23 cellular contexts compared by ENCODE assay signal in the genomic region with DNA sequence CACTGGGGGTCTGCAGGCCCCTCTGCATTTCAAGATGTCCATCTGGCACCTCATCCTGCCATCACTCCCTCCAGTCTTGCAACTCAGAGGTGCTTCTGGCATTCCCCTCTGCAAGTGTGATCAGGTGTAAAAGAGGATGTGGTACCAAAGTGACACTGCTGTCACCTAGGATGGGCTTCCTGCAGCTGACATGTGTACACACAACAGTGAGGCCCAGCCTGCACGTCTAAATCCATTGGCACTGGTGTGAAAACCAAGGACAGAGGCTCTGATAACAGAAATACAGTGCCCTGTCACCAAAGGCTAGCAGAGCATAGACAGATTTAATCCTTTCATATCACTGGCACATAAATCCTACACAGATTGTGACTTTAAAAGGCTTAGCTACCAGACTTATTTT.
A peak's percentile ranks its signal among the peaks of the same experiment; 100 is the strongest.
DNase-seq lines count a peak whose midpoint lies in the region; ATAC-seq, FAIRE-seq and TF ChIP-seq lines count a peak whose summit lies in the region.
"Had no signal": no experiment of that assay in that cellular context is flagged by ENCODE, and none has a peak within 500 bp of the region (broad histone marks: within the 10 kb centered on the region; RNA-seq: fewer than 3 reads in every experiment).

No MANE protein-coding gene starts in this region.

- ATAC-seq in natural killer cell (peak; percentile 41 to 67 (median 50)), HG02870 (IDR thresholded peaks at IDR 0.05; ENCODE audit: unreplicated experiment) (peak; percentile 67), left lung (no peak)
- no peak for ATAC-seq in natural killer cell treated with Interleukin-12 subunit alpha and Interleukin-12 subunit beta and Interleukin-15 and Interleukin-18, amount 100 ng/mL, for 72 hours
- ATAC-seq in effector memory CD8-positive, alpha-beta T cell (replicated peaks), result no peak
- ATAC-seq: activated CD4-positive, CD25-positive, alpha-beta regulatory T cell treated with anti-CD3 and anti-CD28 coated beads, Interleukin-2, amount 50 U/mL, for 24 hours; activated CD8-positive, alpha-beta memory T cell treated with anti-CD3 and anti-CD28 coated beads, Interleukin-2, amount 10 ng/mL, durations not matched to agents 7 days and 5 days had no signal

- H3K9me3 ChIP-seq in left lung, result no peaks in the 10 kb centered on the region
- H3K9me3 ChIP-seq: breast epithelium, uterus had no signal

- H3K4me1 Mint-ChIP-seq in natural killer cell, result peaks cover 6% of the 10 kb centered on the region in 2 donors
- H3K4me1 Mint-ChIP-seq in natural killer cell treated with Interleukin-12 subunit alpha and Interleukin-12 subunit beta and Interleukin-15 and Interleukin-18, amount 100 ng/mL, for 72 hours (ENCODE audit: low read depth in 2 of 2), result peaks cover 5 to 7% of the 10 kb centered on the region in 2 donors
- H3K4me1 Mint-ChIP-seq in effector memory CD8-positive, alpha-beta T cell (ENCODE audit: low read depth in 2 of 2), result peaks cover 0 to 7% of the 10 kb centered on the region in 2 donors
- H3K4me1 Mint-ChIP-seq: activated naive CD4-positive, alpha-beta T cell treated with anti-CD3 and anti-CD28 coated beads, Interleukin-2, amount 10 ng/mL, durations not matched to agents 7 days and 5 days had no signal

- H3K4me3 Mint-ChIP-seq in natural killer cell, result no peak overlapping the region
- H3K4me3 Mint-ChIP-seq in natural killer cell treated with Interleukin-12 subunit alpha and Interleukin-12 subunit beta and Interleukin-15 and Interleukin-18, amount 100 ng/mL, for 72 hours, result no peak overlapping the region
- no peak overlapping the region for H3K4me3 Mint-ChIP-seq in effector memory CD8-positive, alpha-beta T cell
- H3K4me3 Mint-ChIP-seq: activated CD8-positive, alpha-beta memory T cell treated with anti-CD3 and anti-CD28 coated beads, Interleukin-2, amount 10 ng/mL, durations not matched to agents 7 days and 5 days; activated naive CD4-positive, alpha-beta T cell treated with anti-CD3 and anti-CD28 coated beads, Interleukin-2, amount 10 ng/mL, durations not matched to agents 7 days and 5 days; CD8-positive, alpha-beta memory T cell; stimulated activated naive CD8-positive, alpha-beta T cell treated with anti-CD3 and anti-CD28 coated beads, Interleukin-15, Interleukin-2, amounts not matched to agents 100 ng/mL and 50 ng/mL, for 24 hours had no signal

- CTCF ChIA-PET in HEK293T (lab: Yijun Ruan, JAX), result no interaction called here

- no peaks in the 10 kb centered on the region for H3K4me1 ChIP-seq in left lung
- H3K4me1 ChIP-seq: breast epithelium, uterus had no signal

- TF ChIP-seq CTCF in natural killer cell (IDR thresholded peaks at IDR 0.05) (no peak), bronchial epithelial cell (IDR thresholded peaks at IDR 0.05; ENCODE audit: insufficient read depth, low read length, severe bottlenecking) (no peak), left lung (IDR thresholded peaks at IDR 0.05) (no peak)

- FAIRE-seq in bronchial epithelial cell (lab: Jason Lieb, UNC), result peak; percentile 28
- FAIRE-seq: GM12892 had no signal

- no peaks in the 10 kb centered on the region for H3K27me3 ChIP-seq in bronchial epithelial cell (ENCODE audit: control insufficient read depth, insufficient read depth, low read length)
- H3K27me3 ChIP-seq in left lung, result no peaks in the 10 kb centered on the region
- H3K27me3 ChIP-seq: breast epithelium, hepatocyte, uterus had no signal

- H3K36me3 ChIP-seq in bronchial epithelial cell (ENCODE audit: control insufficient read depth, insufficient read depth, low read length) (no peaks in the 10 kb centered on the region), left lung (no peaks in the 10 kb centered on the region)
- H3K36me3 ChIP-seq: breast epithelium, uterus had no signal

- no peak overlapping the region for H3K27ac ChIP-seq in left lung
- H3K27ac ChIP-seq: breast epithelium, hepatocyte, RWPE1, uterus had no signal

- POLR2A ChIA-PET in HEK293T (lab: Yijun Ruan, JAX), result no interaction called here

- intact Hi-C loops in natural killer cell (cut with micrococcal nuclease), result no loop called here
- intact Hi-C loops in posterior vena cava (cut with DNase I), result no loop called here
- intact Hi-C loops in left lung (cut with DNase I), result no loop called here

- peaks cover 2 to 26% of the 10 kb centered on the region in 2 donors for H3K27me3 Mint-ChIP-seq in natural killer cell (ENCODE audit: low read depth in 2 of 2)
- peaks cover 10 to 31% of the 10 kb centered on the region in 2 donors for H3K27me3 Mint-ChIP-seq in natural killer cell treated with Interleukin-12 subunit alpha and Interleukin-12 subunit beta and Interleukin-15 and Interleukin-18, amount 100 ng/mL, for 72 hours
- H3K27me3 Mint-ChIP-seq in effector memory CD8-positive, alpha-beta T cell, result peaks cover 36 to 60% of the 10 kb centered on the region in 2 donors

- no peaks in the 10 kb centered on the region for H3K9me3 Mint-ChIP-seq in natural killer cell
- H3K9me3 Mint-ChIP-seq in natural killer cell treated with Interleukin-12 subunit alpha and Interleukin-12 subunit beta and Interleukin-15 and Interleukin-18, amount 100 ng/mL, for 72 hours, result no peaks in the 10 kb centered on the region
- no peaks in the 10 kb centered on the region for H3K9me3 Mint-ChIP-seq in effector memory CD8-positive, alpha-beta T cell
- H3K9me3 Mint-ChIP-seq: activated naive CD4-positive, alpha-beta T cell treated with anti-CD3 and anti-CD28 coated beads, Interleukin-2, amount 10 ng/mL, durations not matched to agents 7 days and 5 days; stimulated activated naive CD8-positive, alpha-beta T cell treated with anti-CD3 and anti-CD28 coated beads, Interleukin-15, Interleukin-2, amounts not matched to agents 100 ng/mL and 50 ng/mL, for 24 hours had no signal

- no peak for DNase-seq in natural killer cell
- DNase-seq in natural killer cell treated with Interleukin-12 subunit alpha and Interleukin-12 subunit beta and Interleukin-15 and Interleukin-18, amount 100 ng/mL, for 72 hours (ENCODE audit: low spot score), result no peak
- no peak for DNase-seq in bronchial epithelial cell (ENCODE audit: low read depth)
- DNase-seq in posterior vena cava (ENCODE audit: low spot score), result no peak
- no peak for DNase-seq in effector memory CD8-positive, alpha-beta T cell
- no peak for DNase-seq in HEK293T (ENCODE audit: extremely low spot score)
- no peak for DNase-seq in left lung
- DNase-seq: activated CD8-positive, alpha-beta memory T cell treated with anti-CD3 and anti-CD28 coated beads, Interleukin-2, amount 10 ng/mL, durations not matched to agents 7 days and 5 days; activated naive CD4-positive, alpha-beta T cell treated with anti-CD3 and anti-CD28 coated beads, Interleukin-2, amount 10 ng/mL, durations not matched to agents 7 days and 5 days; CD8-positive, alpha-beta memory T cell; IMR-90; kidney glomerular epithelial cell; NCI-H2081 treated with DMSO at 0.1 percent for 48 hours; NCI-H748 treated with DMSO at 0.1 percent for 48 hours; uterus had no signal

- H3K4me3 ChIP-seq in bronchial epithelial cell (ENCODE audit: low read depth, low read length) (no peak overlapping the region), left lung (no peak overlapping the region)
- H3K4me3 ChIP-seq: breast epithelium, hepatocyte, uterus had no signal

- no peaks in the 10 kb centered on the region for H3K36me3 Mint-ChIP-seq in natural killer cell
- no peaks in the 10 kb centered on the region for H3K36me3 Mint-ChIP-seq in natural killer cell treated with Interleukin-12 subunit alpha and Interleukin-12 subunit beta and Interleukin-15 and Interleukin-18, amount 100 ng/mL, for 72 hours
- H3K36me3 Mint-ChIP-seq in effector memory CD8-positive, alpha-beta T cell (ENCODE audit: insufficient read depth), result no peaks in the 10 kb centered on the region
- H3K36me3 Mint-ChIP-seq: activated CD8-positive, alpha-beta memory T cell treated with anti-CD3 and anti-CD28 coated beads, Interleukin-2, amount 10 ng/mL, durations not matched to agents 7 days and 5 days; activated naive CD4-positive, alpha-beta T cell treated with anti-CD3 and anti-CD28 coated beads, Interleukin-2, amount 10 ng/mL, durations not matched to agents 7 days and 5 days had no signal

- no peak overlapping the region for H3K27ac Mint-ChIP-seq in natural killer cell
- H3K27ac Mint-ChIP-seq in natural killer cell treated with Interleukin-12 subunit alpha and Interleukin-12 subunit beta and Interleukin-15 and Interleukin-18, amount 100 ng/mL, for 72 hours, result no peak overlapping the region
- peak overlapping the region in 1 of 2 donors; percentile 7 for H3K27ac Mint-ChIP-seq in effector memory CD8-positive, alpha-beta T cell
- H3K27ac Mint-ChIP-seq: activated CD8-positive, alpha-beta memory T cell treated with anti-CD3 and anti-CD28 coated beads, Interleukin-2, amount 10 ng/mL, durations not matched to agents 7 days and 5 days; activated naive CD4-positive, alpha-beta T cell treated with anti-CD3 and anti-CD28 coated beads, Interleukin-2, amount 10 ng/mL, durations not matched to agents 7 days and 5 days; progenitor cell of endocrine pancreas; stimulated activated naive CD8-positive, alpha-beta T cell treated with anti-CD3 and anti-CD28 coated beads, Interleukin-15, Interleukin-2, amounts not matched to agents 100 ng/mL and 50 ng/mL, for 24 hours had no signal

TF ChIP-seq in HEK293T, 16 proteins besides CTCF, POLR2A, EP300 and RAD21:
- TF ChIP-seq SP1 (IDR thresholded peaks at IDR 0.05) (no peak), ARNT (IDR thresholded peaks at IDR 0.05) (no peak), L3MBTL2 (conservative IDR thresholded peaks at IDR 0.05) (no peak)
- TF ChIP-seq, protein P1, sequence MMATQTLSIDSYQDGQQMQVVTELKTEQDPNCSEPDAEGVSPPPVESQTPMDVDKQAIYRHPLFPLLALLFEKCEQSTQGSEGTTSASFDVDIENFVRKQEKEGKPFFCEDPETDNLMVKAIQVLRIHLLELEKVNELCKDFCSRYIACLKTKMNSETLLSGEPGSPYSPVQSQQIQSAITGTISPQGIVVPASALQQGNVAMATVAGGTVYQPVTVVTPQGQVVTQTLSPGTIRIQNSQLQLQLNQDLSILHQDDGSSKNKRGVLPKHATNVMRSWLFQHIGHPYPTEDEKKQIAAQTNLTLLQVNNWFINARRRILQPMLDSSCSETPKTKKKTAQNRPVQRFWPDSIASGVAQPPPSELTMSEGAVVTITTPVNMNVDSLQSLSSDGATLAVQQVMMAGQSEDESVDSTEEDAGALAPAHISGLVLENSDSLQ (IDR thresholded peaks at IDR 0.05), result no peak
TF ChIP-seq in HEK293T: peak in this region for 0.

Comparison
In these comparisons a context has a peak if more than half of its experiments do, and no peak if none do; other contexts are left out.
1. ATAC-seq: peak in natural killer cell (3 of 3) and HG02870 (single experiment); none in natural killer cell treated with Interleukin-12 subunit alpha and Interleukin-12 subunit beta and Interleukin-15 and Interleukin-18, amount 100 ng/mL, for 72 hours (0 of 2), effector memory CD8-positive, alpha-beta T cell (single experiment) and left lung (single experiment).